In the genomic region with DNA sequence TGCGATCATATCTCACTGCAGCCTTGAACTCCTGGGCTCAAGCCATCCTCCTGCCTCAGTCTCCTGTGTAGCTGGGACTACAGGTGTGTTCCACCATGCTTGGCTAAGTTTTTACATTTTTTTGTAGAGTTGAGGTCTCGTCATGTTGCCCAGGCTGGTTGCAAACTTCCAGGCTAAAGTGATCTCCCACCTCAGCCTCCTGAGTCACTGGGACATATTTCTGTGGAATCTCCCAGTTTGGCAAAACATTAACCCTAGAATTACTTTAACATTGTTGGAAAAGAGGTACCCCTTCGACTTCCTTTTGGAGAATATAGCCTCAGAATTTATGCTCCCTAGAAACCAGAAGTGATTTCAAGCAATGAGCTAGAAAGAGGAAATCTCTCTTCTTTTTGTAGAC, we compare ENCODE assay signal across 23 cellular contexts.
"Had no signal": no experiment of that assay in that cellular context is flagged by ENCODE, and none has a peak within 500 bp of the region (broad histone marks: within the 10 kb centered on the region; RNA-seq: fewer than 3 reads in every experiment).

No MANE protein-coding gene starts in this region.

- H3K4me1 ChIP-seq: colonic mucosa had no signal

- H3K9me3 Mint-ChIP-seq: activated naive CD4-positive, alpha-beta T cell treated with anti-CD3 and anti-CD28 coated beads, Interleukin-2, amount 50 U/mL, for 72 hours; endodermal cell; naive thymus-derived CD4-positive, alpha-beta T cell; neural progenitor cell; type B pancreatic cell; WTC11 had no signal

- H3K27me3 ChIP-seq: colonic mucosa, esophagus squamous epithelium, gastrocnemius medialis, heart left ventricle, neural progenitor cell had no signal

- ATAC-seq: activated naive CD4-positive, alpha-beta T cell treated with anti-CD3 and anti-CD28 coated beads, Interleukin-2, amount 50 U/mL, for 72 hours; gastrocnemius medialis; left lobe of liver; lower lobe of right lung; naive thymus-derived CD4-positive, alpha-beta T cell; SK-N-SH treated with all-trans-retinoic acid at 6 μM for 48 hours had no signal

- H3K27ac Mint-ChIP-seq: activated naive CD4-positive, alpha-beta T cell treated with anti-CD3 and anti-CD28 coated beads, Interleukin-2, amount 50 U/mL, for 72 hours; endodermal cell; neural progenitor cell; type B pancreatic cell; WTC11 had no signal

- H3K36me3 Mint-ChIP-seq: neural progenitor cell, type B pancreatic cell, WTC11 had no signal

- H3K27ac ChIP-seq: colonic mucosa, esophagus squamous epithelium, gastrocnemius medialis, heart left ventricle, lower lobe of right lung, neural progenitor cell, thoracic aorta had no signal

- H3K27me3 Mint-ChIP-seq: naive thymus-derived CD4-positive, alpha-beta T cell; type B pancreatic cell had no signal

- H3K36me3 ChIP-seq: colonic mucosa, esophagus squamous epithelium, gastrocnemius medialis, heart left ventricle, lower lobe of right lung, neural progenitor cell, thoracic aorta had no signal

- H3K4me3 Mint-ChIP-seq: endodermal cell, neural progenitor cell, type B pancreatic cell, WTC11 had no signal

- H3K9me3 ChIP-seq: colonic mucosa, esophagus squamous epithelium, gastrocnemius medialis, heart left ventricle, lower lobe of right lung, thoracic aorta had no signal

- DNase-seq: activated CD4-positive, alpha-beta T cell treated with anti-CD3 and anti-CD28 coated beads, Interleukin-2, amount 50 U/mL, for 48 hours; activated T-cell treated with anti-CD3 and anti-CD28 coated beads for 4 hours; central memory CD4-positive, alpha-beta T cell; colonic mucosa; endodermal cell; esophagus squamous epithelium; gastrocnemius medialis; heart left ventricle; lower lobe of right lung; naive thymus-derived CD4-positive, alpha-beta T cell; retina; stimulated activated CD4-positive, alpha-beta T cell treated with anti-CD3 and anti-CD28 coated beads, Interleukin-2, amount 100 ng/mL, for 48 hours; stimulated activated CD8-positive, alpha-beta memory T cell treated with anti-CD3 and anti-CD28 coated beads, Interleukin-4, amount 100 ng/mL, for 48 hours; stimulated activated naive CD4-positive, alpha-beta T cell; T-helper 1 cell; T1000 had no signal

- H3K4me3 ChIP-seq: colonic mucosa, esophagus squamous epithelium, gastrocnemius medialis, heart left ventricle, lower lobe of right lung, neural progenitor cell, thoracic aorta had no signal
